18 cellular contexts compared by ENCODE assay signal in the genomic region with DNA sequence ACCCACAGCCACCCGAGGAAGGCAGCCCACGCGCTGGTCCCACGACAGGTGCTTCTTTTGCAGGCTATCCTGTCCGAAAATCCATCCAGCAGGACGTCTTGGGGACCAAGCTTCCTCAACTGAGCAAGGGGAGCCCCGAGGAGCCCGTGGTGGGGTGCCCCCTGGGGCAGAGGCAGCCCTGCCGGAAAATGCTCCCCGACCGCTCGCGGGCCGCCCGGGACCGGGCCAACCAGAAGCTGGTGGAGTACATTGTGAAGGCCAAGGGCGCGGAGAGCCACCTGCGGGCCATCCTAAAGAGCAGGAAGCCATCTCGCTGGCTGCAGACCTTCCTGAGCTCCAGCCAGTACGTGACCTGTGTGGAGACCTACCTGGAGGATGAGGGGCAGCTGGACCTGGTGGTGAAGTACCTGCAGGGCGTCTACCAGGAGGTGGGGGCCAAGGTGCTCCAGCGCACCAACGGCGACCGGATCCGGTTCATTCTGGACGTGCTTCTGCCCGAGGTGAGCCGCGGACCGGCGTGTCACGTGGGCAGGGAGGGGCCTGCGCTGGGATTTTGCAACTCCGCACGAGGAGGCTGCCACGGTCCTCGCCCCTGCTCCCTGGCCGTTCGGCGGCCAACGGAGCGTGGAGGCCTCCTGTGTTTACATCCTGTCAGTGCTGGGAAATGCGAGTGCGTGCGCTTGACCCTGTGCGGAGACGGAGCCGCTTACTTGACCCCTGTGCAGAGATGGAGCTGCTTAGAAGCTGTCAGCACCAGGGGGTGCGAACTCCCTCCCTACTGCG.
"Had no signal": no experiment of that assay in that cellular context is flagged by ENCODE, and none has a peak within 500 bp of the region (broad histone marks: within the 10 kb centered on the region; RNA-seq: fewer than 3 reads in every experiment).

No MANE protein-coding gene starts in this region.

- H3K27ac ChIP-seq: prostate gland, suprapubic skin, upper lobe of right lung had no signal

- H3K27me3 ChIP-seq: suprapubic skin, upper lobe of right lung had no signal

- ATAC-seq: activated T-helper 17 cell treated with anti-CD3 and anti-CD28 coated beads, Interleukin-2, amount 50 U/mL, for 72 hours; mucosa of descending colon; naive thymus-derived CD8-positive, alpha-beta T cell; stimulated activated naive CD8-positive, alpha-beta T cell treated with anti-CD3 and anti-CD28 coated beads, Interleukin-15, Interleukin-2, amounts not matched to agents 100 U/mL and 50 U/mL, for 24 hours; T-helper 17 cell; upper lobe of right lung had no signal

- H3K4me3 ChIP-seq: mucosa of descending colon, prostate gland, suprapubic skin, upper lobe of right lung had no signal

- DNase-seq: activated B cell treated with CpG ODN at 0.5 μM for 24 hours; activated CD4-positive, alpha-beta T cell treated with anti-CD3 and anti-CD28 coated beads, Interleukin-2, amount 10 ng/mL, durations not matched to agents 7 days and 5 days; activated naive CD4-positive, alpha-beta T cell treated with anti-CD3 and anti-CD28 coated beads for 36 hours; activated T-cell treated with anti-CD3 and anti-CD28 coated beads for 4 hours; dermis blood vessel endothelial cell; hypothalamus; left cardiac atrium; mucosa of descending colon; naive thymus-derived CD8-positive, alpha-beta T cell; nucleus accumbens; stimulated activated CD4-positive, alpha-beta T cell treated with anti-CD3 and anti-CD28 coated beads, Interleukin-2, amount 100 ng/mL, for 48 hours; stimulated activated CD8-positive, alpha-beta memory T cell treated with anti-CD3 and anti-CD28 coated beads, Interleukin-4, amount 100 ng/mL, for 48 hours; stimulated activated naive CD8-positive, alpha-beta T cell treated with anti-CD3 and anti-CD28 coated beads, Interleukin-15, Interleukin-2, amounts not matched to agents 100 U/mL and 50 U/mL, for 24 hours; T-helper 17 cell; upper lobe of right lung had no signal

- H3K9me3 ChIP-seq: mucosa of descending colon, prostate gland, suprapubic skin, upper lobe of right lung had no signal

- H3K4me1 ChIP-seq: prostate gland, suprapubic skin had no signal
